In genomic region chr6:163386329-163386910, GRCh38 we compare ENCODE assay signal across 13 cellular contexts. TPM values are rescaled to one million over a fixed set of nuclear protein-coding genes. Genes with fewer than 3 reads are reported as not detected.
DNase-seq lines count a peak whose midpoint lies in the region; ATAC-seq and TF ChIP-seq lines count a peak whose summit lies in the region.
"Had no signal": no experiment of that assay in that cellular context is flagged by ENCODE, and none has a peak within 500 bp of the region (broad histone marks: within the 10 kb centered on the region; RNA-seq: fewer than 3 reads in every experiment).

No MANE protein-coding gene starts in this region.

- H3K4ac ChIP-seq in mesenchymal stem cell (ENCODE audit: low read depth in 1 of 2, low read length in 2 of 2): no peak overlapping the region

- intact Hi-C loops in CD14-positive monocyte (cut with micrococcal nuclease): no loop called here

- H3K36me3 Mint-ChIP-seq in activated T-cell treated with anti-CD3 and anti-CD28 coated beads, Interleukin-2, amount 50 U/mL, for 72 hours (ENCODE audit: insufficient read depth in 2 of 2): peaks cover 0 to 2% of the 10 kb centered on the region in 2 donors
- no peaks in the 10 kb centered on the region for H3K36me3 Mint-ChIP-seq in activated T-cell treated with anti-CD3 and anti-CD28 coated beads, Interleukin-2, amount 50 U/mL, for 4 hours (ENCODE audit: insufficient read depth)
- H3K36me3 Mint-ChIP-seq in CD14-positive monocyte: no peaks in the 10 kb centered on the region

- H2BK5ac ChIP-seq in mesenchymal stem cell (ENCODE audit: low read depth, low read length, poor library complexity, severe bottlenecking): no peak overlapping the region

- H3K9me3 ChIP-seq in mesenchymal stem cell (ENCODE audit: control insufficient read depth, low read length): no peaks in the 10 kb centered on the region

- H3K36me3 ChIP-seq in mesenchymal stem cell (ENCODE audit: control insufficient read depth in 1 of 2, insufficient read depth in 2 of 2, low read depth in 1 of 2, low read length in 2 of 2): no peaks in the 10 kb centered on the region

- no peak overlapping the region for H4K8ac ChIP-seq in mesenchymal stem cell (ENCODE audit: low read length)

- no peak overlapping the region for H3K23ac ChIP-seq in mesenchymal stem cell (ENCODE audit: low read length in 2 of 2)

- H2BK15ac ChIP-seq in mesenchymal stem cell (ENCODE audit: low read depth, poor library complexity, severe bottlenecking): peak overlapping the region; percentile 26

- H2AK5ac ChIP-seq in mesenchymal stem cell (ENCODE audit: low read length, severe bottlenecking): no peak overlapping the region

- no peak overlapping the region for H3K4me3 Mint-ChIP-seq in activated T-cell treated with anti-CD3 and anti-CD28 coated beads, Interleukin-2, amount 50 U/mL, for 72 hours
- H3K4me3 Mint-ChIP-seq in activated T-cell treated with anti-CD3 and anti-CD28 coated beads, Interleukin-2, amount 50 U/mL, for 4 hours: no peak overlapping the region
- H3K4me3 Mint-ChIP-seq in CD14-positive monocyte: no peak overlapping the region

- H3K9ac ChIP-seq in mesenchymal stem cell (ENCODE audit: low read length): peak overlapping the region; percentile 19

- no peak for DNase-seq in activated T-cell treated with anti-CD3 and anti-CD28 coated beads, Interleukin-2, amount 50 U/mL, for 72 hours
- DNase-seq in activated T-cell treated with anti-CD3 and anti-CD28 coated beads, Interleukin-2, amount 50 U/mL, for 4 hours: no peak
- peak; percentile 21 for DNase-seq in coronary artery (ENCODE audit: low spot score)
- DNase-seq in mesenchymal stem cell: no peak
- DNase-seq in dedifferentiated amniotic fluid mesenchymal stem cell (ENCODE audit: extremely low spot score): no peak
- no peak for DNase-seq in CD14-positive monocyte (ENCODE audit: low spot score)
- DNase-seq in activated CD4-positive, alpha-beta T cell treated with anti-CD3 and anti-CD28 coated beads for 48 hours: no peak
- DNase-seq: EL, NCI-H345, PC-3 had no signal

- H3K9me3 Mint-ChIP-seq in activated T-cell treated with anti-CD3 and anti-CD28 coated beads, Interleukin-2, amount 50 U/mL, for 72 hours: peaks cover 2 to 3% of the 10 kb centered on the region in 2 donors
- peaks cover 7% of the 10 kb centered on the region for H3K9me3 Mint-ChIP-seq in activated T-cell treated with anti-CD3 and anti-CD28 coated beads, Interleukin-2, amount 50 U/mL, for 4 hours
- H3K9me3 Mint-ChIP-seq in CD14-positive monocyte: peaks cover 4 to 21% (median 12%) of the 10 kb centered on the region in 7 donors

- H2AFZ ChIP-seq in mesenchymal stem cell (ENCODE audit: low read depth, low read length): no peak overlapping the region

- H3K4me1 Mint-ChIP-seq in activated T-cell treated with anti-CD3 and anti-CD28 coated beads, Interleukin-2, amount 50 U/mL, for 72 hours (ENCODE audit: low read depth): no peaks in the 10 kb centered on the region
- H3K4me1 Mint-ChIP-seq in activated T-cell treated with anti-CD3 and anti-CD28 coated beads, Interleukin-2, amount 50 U/mL, for 4 hours (ENCODE audit: low read depth): no peaks in the 10 kb centered on the region
- H3K4me1 Mint-ChIP-seq in CD14-positive monocyte: peaks cover 33% of the 10 kb centered on the region

- H3K27me3 Mint-ChIP-seq in activated T-cell treated with anti-CD3 and anti-CD28 coated beads, Interleukin-2, amount 50 U/mL, for 72 hours (ENCODE audit: low read depth): no peaks in the 10 kb centered on the region
- peaks cover 8% of the 10 kb centered on the region for H3K27me3 Mint-ChIP-seq in activated T-cell treated with anti-CD3 and anti-CD28 coated beads, Interleukin-2, amount 50 U/mL, for 4 hours (ENCODE audit: low read depth)
- H3K27me3 Mint-ChIP-seq in CD14-positive monocyte (ENCODE audit: low read depth in 3 of 3): peaks cover 0 to 4% (median 0%) of the 10 kb centered on the region in 3 donors

- H4K91ac ChIP-seq in mesenchymal stem cell (ENCODE audit: low read length): no peak overlapping the region

- ATAC-seq in activated T-cell treated with anti-CD3 and anti-CD28 coated beads, Interleukin-2, amount 50 U/mL, for 72 hours (replicated peaks in 1 of 2): no peak
- ATAC-seq in activated T-cell treated with anti-CD3 and anti-CD28 coated beads, Interleukin-2, amount 50 U/mL, for 4 hours: no peak
- ATAC-seq in HG03095 (IDR thresholded peaks at IDR 0.05; ENCODE audit: unreplicated experiment): no peak
- ATAC-seq: PC-3 had no signal

- no peak overlapping the region for H2BK12ac ChIP-seq in mesenchymal stem cell (ENCODE audit: low read length in 2 of 2)

- H3K27ac Mint-ChIP-seq in activated T-cell treated with anti-CD3 and anti-CD28 coated beads, Interleukin-2, amount 50 U/mL, for 72 hours: peak overlapping the region; percentile 10
- no peak overlapping the region for H3K27ac Mint-ChIP-seq in CD14-positive monocyte

- 67% methylated on average over 4 of the region's 8 CpGs for WGBS in mesenchymal stem cell

- H3K27me3 ChIP-seq in mesenchymal stem cell (ENCODE audit: control insufficient read depth in 1 of 2, insufficient read depth in 1 of 2, low read length in 2 of 2): no peaks in the 10 kb centered on the region

- TF ChIP-seq CTCF in coronary artery (IDR thresholded peaks at IDR 0.05) (no peak), CD14-positive monocyte (IDR thresholded peaks at IDR 0.05) (no peak)

- H3K4me2 ChIP-seq in mesenchymal stem cell (ENCODE audit: low read length, poor library complexity, severe bottlenecking): no peak overlapping the region

- H3K4me3 ChIP-seq in coronary artery (no peak overlapping the region), mesenchymal stem cell (ENCODE audit: insufficient read depth in 1 of 2, low read depth in 1 of 2, low read length in 2 of 2) (no peak overlapping the region)
- H3K4me3 ChIP-seq: SK-N-MC had no signal

- no peak overlapping the region for H3K18ac ChIP-seq in mesenchymal stem cell (ENCODE audit: low read depth in 1 of 2, low read length in 2 of 2)

- no peak overlapping the region for H3K27ac ChIP-seq in coronary artery
- H3K27ac ChIP-seq in mesenchymal stem cell (ENCODE audit: low read length, poor library complexity, severe bottlenecking): no peak overlapping the region
- H3K27ac ChIP-seq: 22Rv1, SK-N-MC had no signal

- no peak overlapping the region for H2BK120ac ChIP-seq in mesenchymal stem cell (ENCODE audit: low read depth, low read length)

- H3K4me1 ChIP-seq in mesenchymal stem cell (ENCODE audit: control insufficient read depth, insufficient read depth, low read depth, low read length): no peaks in the 10 kb centered on the region

- no peak overlapping the region for H3K14ac ChIP-seq in mesenchymal stem cell (ENCODE audit: low read length in 2 of 2)

- no peaks in the 10 kb centered on the region for H3K79me1 ChIP-seq in mesenchymal stem cell (replicated peaks; ENCODE audit: low read length, poor library complexity, severe bottlenecking)

RNA-seq across cellular contexts. Expression of gene QKI, which starts 28.1 kb away (rescaled TPM):
- total RNA-seq in activated T-cell treated with anti-CD3 and anti-CD28 coated beads, Interleukin-2, amount 50 U/mL, for 72 hours: 10 to 100 TPM; 62.0 to 64.2 TPM
- total RNA-seq in activated T-cell treated with anti-CD3 and anti-CD28 coated beads, Interleukin-2, amount 50 U/mL, for 4 hours: 10 to 100 TPM; 58.6 to 65.4 (median 61.2) TPM
- polyA plus RNA-seq in mesenchymal stem cell (2013, experiment 1 of 2): 92.5 TPM
- polyA plus RNA-seq in mesenchymal stem cell (2013, experiment 2 of 2): 90.5 TPM
- 10 to 100 TPM; 24.3 to 71.8 TPM for polyA plus RNA-seq in CD14-positive monocyte
